8 cellular contexts compared by ENCODE assay signal in the genomic region with DNA sequence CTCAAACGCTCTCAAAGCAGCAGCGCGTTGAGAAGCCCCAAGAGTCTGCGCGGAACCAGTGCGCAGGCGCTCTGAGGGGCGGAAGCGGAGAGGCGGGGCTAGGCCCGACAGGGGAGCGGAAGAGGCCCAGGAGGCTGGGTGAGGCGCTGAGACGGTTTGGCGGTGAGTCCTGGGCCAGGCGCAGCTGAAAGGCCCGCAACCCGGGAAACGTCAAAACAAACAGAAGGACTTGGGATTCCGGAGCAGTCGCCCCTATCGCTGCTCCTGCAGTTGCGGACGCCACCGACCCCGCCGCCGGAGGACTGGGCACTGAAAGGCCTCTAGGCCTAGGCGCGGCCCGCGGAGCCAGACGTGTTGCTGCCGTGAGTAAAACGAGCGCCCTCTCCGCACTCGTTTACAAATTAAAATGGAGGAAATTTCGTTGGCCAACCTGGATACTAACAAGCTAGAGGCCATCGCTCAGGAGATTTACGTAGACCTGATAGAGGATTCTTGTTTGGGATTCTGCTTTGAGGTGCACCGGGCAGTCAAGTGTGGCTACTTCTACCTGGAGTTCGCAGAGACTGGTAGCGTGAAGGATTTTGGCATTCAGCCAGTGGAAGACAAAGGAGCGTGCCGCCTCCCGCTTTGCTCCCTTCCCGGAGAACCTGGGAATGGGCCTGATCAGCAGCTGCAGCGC. TPM values are rescaled to one million over a fixed set of nuclear protein-coding genes. Genes with fewer than 3 reads are reported as not detected.
DNase-seq lines count a peak whose midpoint lies in the region; ATAC-seq, FAIRE-seq and TF ChIP-seq lines count a peak whose summit lies in the region.

A gene with protein sequence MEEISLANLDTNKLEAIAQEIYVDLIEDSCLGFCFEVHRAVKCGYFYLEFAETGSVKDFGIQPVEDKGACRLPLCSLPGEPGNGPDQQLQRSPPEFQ (plus strand): TSS at position 129 of the 679 bp plus-strand sequence. CDS start 278 bp downstream, at position 407.

- H3K27me3 Mint-ChIP-seq in dendritic cell treated with granulocyte-macrophage colony-stimulating factor and Interleukin-4, amounts not matched to agents 40 ng/mL and 50 ng/mL, for 4 days = no peaks in the 10 kb centered on the region

- peaks cover 23% of the 10 kb centered on the region for H4K20me1 ChIP-seq in HepG2 (ENCODE audit: insufficient read depth, low read length)

- peaks cover 46% of the 10 kb centered on the region for H3K36me3 Mint-ChIP-seq in dendritic cell treated with granulocyte-macrophage colony-stimulating factor and Interleukin-4, amounts not matched to agents 40 ng/mL and 50 ng/mL, for 4 days (ENCODE audit: low read depth)

- TF ChIP-seq CTCF in HepG2 (CRISPR knock-in tag; IDR thresholded peaks at IDR 0.05) = 0 out of 2 replicates have a peak, but pooled peaks have one; percentile 11

- H3K4me1 ChIP-seq in HepG2 (ENCODE audit: insufficient read depth, low read length) = peaks cover 32% of the 10 kb centered on the region

- peak within 1 kb of the TSS; percentile 98 for H3K9ac ChIP-seq in HepG2 (ENCODE audit: insufficient read depth, low read depth, low read length)

- no peaks in the 10 kb centered on the region for H3K27me3 ChIP-seq in HepG2 (ENCODE audit: control insufficient read depth in 1 of 2, insufficient read depth in 2 of 2, low read length in 2 of 2)

- POLR2A ChIA-PET in HepG2 (lab: Yijun Ruan, JAX) = interaction anchor here (0.9 kb wide), 1 partner anchor 29 kb away, joined by 4 read pairs; no protein-coding TSS in a partner anchor

- ATAC-seq in GM19351 (IDR thresholded peaks at IDR 0.05; ENCODE audit: unreplicated experiment) = peak; percentile 94
- ATAC-seq in HG03521 (IDR thresholded peaks at IDR 0.05; ENCODE audit: unreplicated experiment) = peak; percentile 96
- ATAC-seq in HepG2 = peak; percentile 98

- peak within 1 kb of the TSS; percentile 89 for H3K4me2 ChIP-seq in HepG2 (ENCODE audit: low read depth, low read length)

- H3K4me1 Mint-ChIP-seq in dendritic cell treated with granulocyte-macrophage colony-stimulating factor and Interleukin-4, amounts not matched to agents 40 ng/mL and 50 ng/mL, for 4 days (ENCODE audit: low read depth) = peaks cover 38% of the 10 kb centered on the region

- in situ Hi-C loops in HepG2 (cut with HindIII; ENCODE audit: extremely low pct_ligation_motif_present, low pct_unique_long_range_greater_than_20kb) = no loop called here

- H3K4me3 ChIP-seq in HepG2 (replicated peaks in 1 of 3; ENCODE audit: insufficient read depth in 1 of 3, low read depth in 2 of 3, low read length in 3 of 3) = peak within 1 kb of the TSS; percentile 80 to 86 (median 85)

- TSS peak; percentile 63 for BruUV-seq in HepG2 (replicated peaks; lab: Mats Ljungman, UMichigan)

- H3K27ac Mint-ChIP-seq in dendritic cell treated with granulocyte-macrophage colony-stimulating factor and Interleukin-4, amounts not matched to agents 40 ng/mL and 50 ng/mL, for 4 days = peak within 1 kb of the TSS; percentile 99

- 2% methylated on average over 13 of the region's 49 CpGs for WGBS in HepG2 (ENCODE audit: low lambda C conversion rate)

- H3K27ac ChIP-seq in HepG2 (ENCODE audit: extremely low read length, insufficient read depth, low read length) = peak within 1 kb of the TSS; percentile 96

- CTCF ChIA-PET in HepG2 (lab: Yijun Ruan, JAX; ENCODE audit: low intra/inter-chr PET ratio, low total read pairs) = interaction anchor here (1.6 kb wide), 1 partner anchor 123 kb away, joined by 4 read pairs; no protein-coding TSS in a partner anchor

- H3K9me3 Mint-ChIP-seq in dendritic cell treated with granulocyte-macrophage colony-stimulating factor and Interleukin-4, amounts not matched to agents 40 ng/mL and 50 ng/mL, for 4 days = no peaks in the 10 kb centered on the region

- H3K9me3 ChIP-seq in HepG2 (ENCODE audit: low read length) = no peaks in the 10 kb centered on the region

- H3K79me2 ChIP-seq in HepG2 (ENCODE audit: insufficient read depth, low read length) = peaks cover 39% of the 10 kb centered on the region

- H3K36me3 ChIP-seq in HepG2 (replicated peaks in 1 of 2; ENCODE audit: control insufficient read depth in 1 of 2, insufficient read depth in 2 of 2, low read length in 2 of 2) = no peaks in the 10 kb centered on the region; a peak in 1 of 5 replicates

- TF ChIP-seq POLR2A in HepG2 (IDR thresholded peaks at IDR 0.05; ENCODE audit: insufficient read depth in 1 of 2, low read depth in 2 of 2, low read length in 2 of 2) = peak; percentile 78 to 79

- intact Hi-C loops in dendritic cell treated with granulocyte-macrophage colony-stimulating factor and Interleukin-4, amounts not matched to agents 40 ng/mL and 50 ng/mL, for 4 days (cut with micrococcal nuclease) = loop anchor here (10.0 kb wide), 1 partner anchor 857 kb away; a partner anchor contains a TSS
- intact Hi-C loops in HepG2 (cut with micrococcal nuclease; ENCODE audit: unreplicated experiment) = loop anchor here (2.0 to 5.0 kb wide), 2 partner anchors 123 to 1576 kb away; no protein-coding TSS in a partner anchor

- DNase-seq in C1 segment of cervical spinal cord (lab: John Stamatoyannopoulos, UW) (peak; percentile 45 to 93 (median 87)), NCI-H748 (lab: John Stamatoyannopoulos, UW; ENCODE audit: unreplicated experiment) (peak; percentile 97), HepG2 (ENCODE audit: low spot score) (peak; percentile 89)
- peak; percentile 91 to 95 for DNase-seq in activated CD4-positive, alpha-beta T cell treated with anti-CD3 and anti-CD28 coated beads, Interleukin-2, amount 50 U/mL, for 24 hours (ENCODE audit: low read depth in 1 of 2, low spot score in 1 of 2)
- DNase-seq in stimulated activated CD4-positive, alpha-beta T cell treated with anti-CD3 and anti-CD28 coated beads, Interleukin-4, amount 100 ng/mL, for 1 hour = peak; percentile 95

- FAIRE-seq in HepG2 (lab: Jason Lieb, UNC) = peak; percentile 36

- no peak for TF ChIP-seq EP300 in HepG2 (IDR thresholded peaks at IDR 0.05; ENCODE audit: low read depth in 2 of 2, low read length in 2 of 2)
- no peak for TF ChIP-seq EP300 in HepG2 (CRISPR knock-in tag; IDR thresholded peaks at IDR 0.05; ENCODE audit: borderline replicate concordance)

- H3K4me3 Mint-ChIP-seq in dendritic cell treated with granulocyte-macrophage colony-stimulating factor and Interleukin-4, amounts not matched to agents 40 ng/mL and 50 ng/mL, for 4 days = peak within 1 kb of the TSS; percentile 95

- peak; percentile 44; the same call in 1 of the 2 replicates for TF ChIP-seq RAD21 in HepG2 (CRISPR knock-in tag; IDR thresholded peaks at IDR 0.05)

- peak within 1 kb of the TSS; percentile 87 for H2AFZ ChIP-seq in HepG2 (ENCODE audit: low read length)

TF ChIP-seq in HepG2, 621 proteins besides CTCF, POLR2A, EP300 and RAD21 (continues in another document):
- 0 out of 2 replicates have a peak, but pooled peaks have one; percentile 43 for TF ChIP-seq ATAD3A (CRISPR knock-in tag; IDR thresholded peaks at IDR 0.05)
- 0 out of 2 replicates have a peak, but pooled peaks have one; percentile 73 for TF ChIP-seq FLYWCH1 (CRISPR knock-in tag; IDR thresholded peaks at IDR 0.05)
- no peak for TF ChIP-seq ZSCAN30 (CRISPR knock-in tag; IDR thresholded peaks at IDR 0.05)
- peak; percentile 86 for TF ChIP-seq MEF2D (CRISPR knock-in tag; IDR thresholded peaks at IDR 0.05)
- no peak for TF ChIP-seq SMARCE1 (IDR thresholded peaks at IDR 0.05; ENCODE audit: borderline replicate concordance)
- TF ChIP-seq KLF13 (CRISPR knock-in tag; IDR thresholded peaks at IDR 0.05) = no peak

RNA-seq across cellular contexts. Expression of the gene that starts here (rescaled TPM):
- total RNA-seq in HepG2 (2016; rRNA removed; fragmentation: Illumina TruSeq; extraction: Trizol) = 23.8 and 34.9 TPM in 2 replicates
- total RNA-seq in HepG2 (2016; cell fraction: cytosol; rRNA removed; fragmentation: Illumina TruSeq; extraction: Trizol; ENCODE audit: low read depth) = 2.3 and 2.7 TPM in 2 replicates
- total RNA-seq in HepG2 (2016; cell fraction: insoluble cytoplasmic fraction; rRNA removed; fragmentation: Illumina TruSeq; extraction: Trizol) = 24.1 and 33.1 TPM in 2 replicates
- 13.8 and 14.3 TPM in 2 replicates for total RNA-seq in HepG2 (2016; cell fraction: membrane; rRNA removed; fragmentation: Illumina TruSeq; extraction: Trizol)
- 24.5 and 24.9 TPM in 2 replicates for total RNA-seq in HepG2 (2016; cell fraction: nucleus; rRNA removed; fragmentation: Illumina TruSeq; extraction: Trizol)
- 18.0 and 20.1 TPM in 2 replicates for polyA plus RNA-seq in HepG2 (2011; rRNA removed)
- polyA plus RNA-seq in HepG2 (2011; cell fraction: cytosol; rRNA removed) = 12.2 and 18.2 TPM in 2 replicates
- polyA plus RNA-seq in HepG2 (2011; cell fraction: nucleus; rRNA removed) = 8.6 and 11.0 TPM in 2 replicates
- 19.9 and 21.5 TPM in 2 replicates for polyA plus RNA-seq in HepG2 (2012)
- 1.4 and 1.5 TPM in 2 replicates for polyA plus RNA-seq in HepG2 (2016; cell fraction: cytosol; fragmentation: Illumina TruSeq; extraction: Trizol; ENCODE audit: low read depth)
- polyA plus RNA-seq in HepG2 (2016; cell fraction: insoluble cytoplasmic fraction; fragmentation: Illumina TruSeq; extraction: Trizol; ENCODE audit: low read depth) = 37.9 and 38.8 TPM in 2 replicates
- 7.9 and 8.5 TPM in 2 replicates for polyA plus RNA-seq in HepG2 (2016; cell fraction: membrane; fragmentation: Illumina TruSeq; extraction: Trizol; ENCODE audit: low read depth)
- 24.0 and 25.3 TPM in 2 replicates for polyA plus RNA-seq in HepG2 (2016; cell fraction: nucleus; fragmentation: Illumina TruSeq; extraction: Trizol; ENCODE audit: insufficient read depth, low read depth)
- 21.7 and 27.2 TPM in 2 replicates for polyA minus RNA-seq in HepG2 (2011; rRNA and poly(A)+ RNA removed; ENCODE audit: low replicate concordance)
- 16.2 and 17.8 TPM in 2 replicates for polyA minus RNA-seq in HepG2 (2011; cell fraction: cytosol; rRNA and poly(A)+ RNA removed)
- polyA minus RNA-seq in HepG2 (2011; cell fraction: nucleus; rRNA and poly(A)+ RNA removed) = 27.8 and 29.2 TPM in 2 replicates

Comparison
In these comparisons a context has a peak if more than half of its experiments do, and no peak if none do; other contexts are left out.
1. Peak in every context shown above with its lines: DNase-seq, ATAC-seq, H3K4me3 ChIP-seq and H3K27ac ChIP-seq.